Comparison of ENCODE assay signal across 16 cellular contexts in genomic region chr17:75373290-75373689, GRCh38. TPM values are rescaled to one million over a fixed set of nuclear protein-coding genes. Genes with fewer than 3 reads are reported as not detected.
DNase-seq lines count a peak whose midpoint lies in the region; ATAC-seq and TF ChIP-seq lines count a peak whose summit lies in the region.
"Had no signal": no experiment of that assay in that cellular context is flagged by ENCODE, and none has a peak within 500 bp of the region (broad histone marks: within the 10 kb centered on the region; RNA-seq: fewer than 3 reads in every experiment).

No MANE protein-coding gene starts in this region.

- CTCF ChIA-PET in CD8-positive, alpha-beta T cell (lab: Charles Lee): interaction anchor here (1.7 kb wide), 1 partner anchor 51 kb away, joined by 6 read pairs; no protein-coding TSS in a partner anchor

- peaks cover 75% of the 10 kb centered on the region for H3K4me1 Mint-ChIP-seq in activated T-cell treated with anti-CD3 and anti-CD28 coated beads, Interleukin-2, amount 50 U/mL, for 24 hours (ENCODE audit: low read depth)
- H3K4me1 Mint-ChIP-seq in CD8-positive, alpha-beta T cell (ENCODE audit: low read depth): peaks cover 78% of the 10 kb centered on the region
- peaks cover 46% of the 10 kb centered on the region for H3K4me1 Mint-ChIP-seq in activated T-helper 2 cell treated with anti-CD3 and anti-CD28 coated beads, Interferon-gamma antibody, Interleukin-2, Interleukin-4, amounts not matched to agents 10 μg/mL and 5 μg/mL and 100 μg/mL, durations not matched to agents 14 hours and 24 hours and 36 hours (ENCODE audit: low read depth)

- no peaks in the 10 kb centered on the region for H3K9me3 Mint-ChIP-seq in activated T-cell treated with anti-CD3 and anti-CD28 coated beads, Interleukin-2, amount 50 U/mL, for 24 hours
- H3K9me3 Mint-ChIP-seq in CD8-positive, alpha-beta T cell: no peaks in the 10 kb centered on the region
- no peaks in the 10 kb centered on the region for H3K9me3 Mint-ChIP-seq in activated T-helper 2 cell treated with anti-CD3 and anti-CD28 coated beads, Interferon-gamma antibody, Interleukin-2, Interleukin-4, amounts not matched to agents 10 μg/mL and 5 μg/mL and 100 μg/mL, durations not matched to agents 14 hours and 24 hours and 36 hours
- H3K9me3 Mint-ChIP-seq: CD8-positive, alpha-beta memory T cell had no signal

- in situ Hi-C loops in KBM-7 (cut with MboI; ENCODE audit: low pct_unique_long_range_greater_than_20kb, low sequenced_read_pairs): no loop called here

- POLR2A ChIA-PET in CD8-positive, alpha-beta T cell (lab: Charles Lee): interaction anchor here (1.0 to 1.3 kb wide), 2 partner anchors 24 to 29 kb away, joined by 3 to 4 read pairs; no protein-coding TSS in a partner anchor

- peaks cover 7% of the 10 kb centered on the region for H3K36me3 ChIP-seq in CD8-positive, alpha-beta T cell (ENCODE audit: insufficient read depth, low read length)
- peaks cover 33% of the 10 kb centered on the region for H3K36me3 ChIP-seq in neutrophil

- H3K36me3 Mint-ChIP-seq in activated T-cell treated with anti-CD3 and anti-CD28 coated beads, Interleukin-2, amount 50 U/mL, for 24 hours (ENCODE audit: low read depth): peaks cover 65% of the 10 kb centered on the region
- H3K36me3 Mint-ChIP-seq in CD8-positive, alpha-beta T cell: peaks cover 52% of the 10 kb centered on the region
- peaks cover 60% of the 10 kb centered on the region for H3K36me3 Mint-ChIP-seq in activated T-helper 2 cell treated with anti-CD3 and anti-CD28 coated beads, Interferon-gamma antibody, Interleukin-2, Interleukin-4, amounts not matched to agents 10 μg/mL and 5 μg/mL and 100 μg/mL, durations not matched to agents 14 hours and 24 hours and 36 hours (ENCODE audit: low read depth)

- intact Hi-C loops in CD8-positive, alpha-beta T cell (cut with DNase I, micrococcal nuclease): no loop called here
- intact Hi-C loops in activated T-helper 2 cell treated with anti-CD3 and anti-CD28 coated beads, Interferon-gamma antibody, Interleukin-2, Interleukin-4, amounts not matched to agents 10 μg/mL and 5 μg/mL and 100 μg/mL, durations not matched to agents 14 hours and 24 hours and 36 hours (cut with micrococcal nuclease): no loop called here

- DNase-seq in activated T-cell treated with anti-CD3 and anti-CD28 coated beads, Interleukin-2, amount 50 U/mL, for 24 hours: no peak
- DNase-seq in activated T-cell treated with anti-CD3 and anti-CD28 coated beads, Interleukin-2, amount 50 U/mL, for 48 hours: no peak
- DNase-seq in CD8-positive, alpha-beta T cell: no peak
- no peak for DNase-seq in activated T-helper 2 cell treated with anti-CD3 and anti-CD28 coated beads, Interferon-gamma antibody, Interleukin-2, Interleukin-4, amounts not matched to agents 10 μg/mL and 5 μg/mL and 100 μg/mL, durations not matched to agents 14 hours and 24 hours and 36 hours (ENCODE audit: low spot score)
- DNase-seq in KBM-7 (no peak), NCI-H82 (lab: John Stamatoyannopoulos, UW) (no peak), NCI-H187 treated with DMSO at 0.1 percent for 48 hours (lab: John Stamatoyannopoulos, UW) (no peak)
- DNase-seq: 8988T; CD8-positive, alpha-beta memory T cell; DMS79; NCI-H1092 treated with DMSO at 0.1 percent for 48 hours; NCI-H146; NCI-H2081 treated with DMSO at 0.1 percent for 48 hours; PC-3 had no signal

- peak overlapping the region; percentile 51 for H3K27ac Mint-ChIP-seq in activated T-cell treated with anti-CD3 and anti-CD28 coated beads, Interleukin-2, amount 50 U/mL, for 24 hours
- peak overlapping the region; percentile 22 for H3K27ac Mint-ChIP-seq in CD8-positive, alpha-beta T cell
- H3K27ac Mint-ChIP-seq in activated T-helper 2 cell treated with anti-CD3 and anti-CD28 coated beads, Interferon-gamma antibody, Interleukin-2, Interleukin-4, amounts not matched to agents 10 μg/mL and 5 μg/mL and 100 μg/mL, durations not matched to agents 14 hours and 24 hours and 36 hours: peak overlapping the region; percentile 8
- H3K27ac Mint-ChIP-seq: CD8-positive, alpha-beta memory T cell had no signal

- ATAC-seq in CD8-positive, alpha-beta T cell: no peak
- ATAC-seq: PC-3 had no signal

- H3K9me3 ChIP-seq in CD8-positive, alpha-beta T cell (ENCODE audit: low read length): no peaks in the 10 kb centered on the region
- H3K9me3 ChIP-seq in neutrophil: no peaks in the 10 kb centered on the region
- H3K9me3 ChIP-seq: SJSA1 had no signal

- H3K27me3 ChIP-seq in CD8-positive, alpha-beta T cell (ENCODE audit: insufficient read depth, low read length): no peaks in the 10 kb centered on the region
- no peaks in the 10 kb centered on the region for H3K27me3 ChIP-seq in neutrophil
- H3K27me3 ChIP-seq: SJSA1 had no signal

- peaks cover 45% of the 10 kb centered on the region for H3K4me1 ChIP-seq in CD8-positive, alpha-beta T cell (ENCODE audit: insufficient read depth, low read length)
- peaks cover 33 to 38% of the 10 kb centered on the region in 2 experiments for H3K4me1 ChIP-seq in neutrophil (ENCODE audit: control insufficient read depth in 1 of 2, insufficient read depth in 1 of 2, low read depth in 1 of 2, low read length in 1 of 2)
- H3K4me1 ChIP-seq: SJSA1 had no signal

- no peak overlapping the region for H3K4me3 Mint-ChIP-seq in activated T-cell treated with anti-CD3 and anti-CD28 coated beads, Interleukin-2, amount 50 U/mL, for 24 hours
- H3K4me3 Mint-ChIP-seq in CD8-positive, alpha-beta T cell: no peak overlapping the region
- no peak overlapping the region for H3K4me3 Mint-ChIP-seq in activated T-helper 2 cell treated with anti-CD3 and anti-CD28 coated beads, Interferon-gamma antibody, Interleukin-2, Interleukin-4, amounts not matched to agents 10 μg/mL and 5 μg/mL and 100 μg/mL, durations not matched to agents 14 hours and 24 hours and 36 hours (ENCODE audit: low read depth)

- no peak overlapping the region for H3K4me3 ChIP-seq in CD8-positive, alpha-beta T cell (ENCODE audit: low read depth, low read length)
- H3K4me3 ChIP-seq in neutrophil (ENCODE audit: low read depth in 1 of 2, low read length in 1 of 2): no peak overlapping the region
- H3K4me3 ChIP-seq: SJSA1 had no signal

- no peak for TF ChIP-seq CTCF in CD8-positive, alpha-beta T cell (IDR thresholded peaks at IDR 0.05)
- no peak for TF ChIP-seq CTCF in neutrophil (IDR thresholded peaks at IDR 0.05)

- no peaks in the 10 kb centered on the region for H3K27me3 Mint-ChIP-seq in activated T-cell treated with anti-CD3 and anti-CD28 coated beads, Interleukin-2, amount 50 U/mL, for 24 hours
- H3K27me3 Mint-ChIP-seq in CD8-positive, alpha-beta T cell (ENCODE audit: low read depth): no peaks in the 10 kb centered on the region
- no peaks in the 10 kb centered on the region for H3K27me3 Mint-ChIP-seq in activated T-helper 2 cell treated with anti-CD3 and anti-CD28 coated beads, Interferon-gamma antibody, Interleukin-2, Interleukin-4, amounts not matched to agents 10 μg/mL and 5 μg/mL and 100 μg/mL, durations not matched to agents 14 hours and 24 hours and 36 hours (ENCODE audit: low read depth)
- H3K27me3 Mint-ChIP-seq: CD8-positive, alpha-beta memory T cell had no signal

- H3K27ac ChIP-seq in CD8-positive, alpha-beta T cell (ENCODE audit: low read depth, low read length): no peak overlapping the region
- peak overlapping the region; percentile 80 for H3K27ac ChIP-seq in neutrophil
- H3K27ac ChIP-seq: SJSA1 had no signal

RNA-seq across cellular contexts. Expression of gene GRB2, which starts 32.2 kb away (rescaled TPM):
- total RNA-seq in CD8-positive, alpha-beta T cell: 10 to 100 TPM; 96.2 to 99.4 TPM
- 176 and 188 TPM in 2 replicates for total RNA-seq in activated T-helper 2 cell treated with anti-CD3 and anti-CD28 coated beads, Interferon-gamma antibody, Interleukin-2, Interleukin-4, amounts not matched to agents 10 μg/mL and 5 μg/mL and 100 μg/mL, durations not matched to agents 14 hours and 24 hours and 36 hours
